In genomic region chr15:51782357-51782896, GRCh38 we compare ENCODE assay signal across 1 cellular context.
TF ChIP-seq lines count a peak whose summit lies in the region.

No MANE protein-coding gene starts in this region.

TF ChIP-seq in GM12878, 131 proteins besides CTCF, POLR2A, EP300 and RAD21:
- TF ChIP-seq IRF4 (IDR thresholded peaks at IDR 0.05; ENCODE audit: low read depth, low read length) (no peak), JUND (IDR thresholded peaks at IDR 0.05; ENCODE audit: low read depth, low read length) (no peak), NFXL1 (IDR thresholded peaks at IDR 0.05; ENCODE audit: borderline replicate concordance) (no peak), ZBTB40 (IDR thresholded peaks at IDR 0.05; ENCODE audit: borderline replicate concordance) (no peak), PML (IDR thresholded peaks at IDR 0.05; ENCODE audit: low read length) (no peak), ZNF24 (IDR thresholded peaks at IDR 0.05) (no peak), NRF1 (conservative IDR thresholded peaks at IDR 0.05; ENCODE audit: low read depth, low read length) (no peak), BMI1 (IDR thresholded peaks at IDR 0.05; ENCODE audit: borderline replicate concordance) (no peak), E2F8 (IDR thresholded peaks at IDR 0.05; ENCODE audit: low read depth, partially characterized antibody) (no peak), NBN (IDR thresholded peaks at IDR 0.05) (no peak), RFX5 (IDR thresholded peaks at IDR 0.05; ENCODE audit: low read depth, low read length) (no peak), ZZZ3 (IDR thresholded peaks at IDR 0.05; ENCODE audit: control insufficient read depth, insufficient read length, low read depth) (no peak)
- TF ChIP-seq, protein P1, sequence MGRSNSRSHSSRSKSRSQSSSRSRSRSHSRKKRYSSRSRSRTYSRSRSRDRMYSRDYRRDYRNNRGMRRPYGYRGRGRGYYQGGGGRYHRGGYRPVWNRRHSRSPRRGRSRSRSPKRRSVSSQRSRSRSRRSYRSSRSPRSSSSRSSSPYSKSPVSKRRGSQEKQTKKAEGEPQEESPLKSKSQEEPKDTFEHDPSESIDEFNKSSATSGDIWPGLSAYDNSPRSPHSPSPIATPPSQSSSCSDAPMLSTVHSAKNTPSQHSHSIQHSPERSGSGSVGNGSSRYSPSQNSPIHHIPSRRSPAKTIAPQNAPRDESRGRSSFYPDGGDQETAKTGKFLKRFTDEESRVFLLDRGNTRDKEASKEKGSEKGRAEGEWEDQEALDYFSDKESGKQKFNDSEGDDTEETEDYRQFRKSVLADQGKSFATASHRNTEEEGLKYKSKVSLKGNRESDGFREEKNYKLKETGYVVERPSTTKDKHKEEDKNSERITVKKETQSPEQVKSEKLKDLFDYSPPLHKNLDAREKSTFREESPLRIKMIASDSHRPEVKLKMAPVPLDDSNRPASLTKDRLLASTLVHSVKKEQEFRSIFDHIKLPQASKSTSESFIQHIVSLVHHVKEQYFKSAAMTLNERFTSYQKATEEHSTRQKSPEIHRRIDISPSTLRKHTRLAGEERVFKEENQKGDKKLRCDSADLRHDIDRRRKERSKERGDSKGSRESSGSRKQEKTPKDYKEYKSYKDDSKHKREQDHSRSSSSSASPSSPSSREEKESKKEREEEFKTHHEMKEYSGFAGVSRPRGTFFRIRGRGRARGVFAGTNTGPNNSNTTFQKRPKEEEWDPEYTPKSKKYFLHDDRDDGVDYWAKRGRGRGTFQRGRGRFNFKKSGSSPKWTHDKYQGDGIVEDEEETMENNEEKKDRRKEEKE (IDR thresholded peaks at IDR 0.05), result no peak
TF ChIP-seq in GM12878: peak in this region for 0.
